ENCODE assay signal across 9 cellular contexts in the genomic region with DNA sequence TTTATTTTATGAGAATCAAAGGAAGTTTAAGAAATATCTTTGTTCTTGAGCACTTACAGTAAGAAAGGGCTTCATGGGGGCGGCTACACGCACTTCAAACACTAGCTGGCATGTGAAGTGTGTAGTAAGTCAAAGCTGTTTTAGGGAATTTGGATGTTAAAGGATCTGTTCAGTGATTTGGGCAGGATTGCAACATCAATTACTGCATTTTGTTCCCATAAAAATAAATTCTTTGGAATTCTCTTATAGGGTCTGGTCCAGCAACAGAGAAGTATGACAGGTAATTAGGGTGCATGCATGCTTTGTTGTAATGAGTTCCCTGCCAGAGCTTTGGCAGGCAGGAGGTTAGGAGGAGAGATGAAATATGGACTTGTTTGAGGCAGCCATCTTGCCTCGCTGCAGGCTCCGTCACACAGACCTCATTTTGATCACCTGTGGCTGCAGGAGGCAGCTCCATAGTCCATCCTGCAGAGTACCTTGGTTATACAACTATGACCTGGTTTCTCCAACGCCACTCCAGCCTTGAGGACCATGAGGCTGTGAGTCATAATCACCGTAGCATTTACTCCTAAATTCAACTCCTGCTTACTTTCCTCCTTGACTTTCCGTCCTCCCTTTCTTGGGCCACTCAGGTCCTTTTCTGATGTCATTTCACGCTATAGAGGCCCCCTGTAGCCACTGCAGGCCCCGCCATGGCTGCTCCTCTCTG. TPM values are rescaled to one million over a fixed set of nuclear protein-coding genes. Genes with fewer than 3 reads are reported as not detected.
DNase-seq lines count a peak whose midpoint lies in the region; ATAC-seq and TF ChIP-seq lines count a peak whose summit lies in the region.
"Had no signal": no experiment of that assay in that cellular context is flagged by ENCODE, and none has a peak within 500 bp of the region (broad histone marks: within the 10 kb centered on the region; RNA-seq: fewer than 3 reads in every experiment).

No MANE protein-coding gene starts in this region.

- CTCF ChIA-PET in SK-N-SH (lab: Yijun Ruan, JAX) = interaction anchor here (1.0 to 2.7 kb wide), 7 partner anchors 21 to 56 kb away, joined by 3 to 12 read pairs (median 5); no protein-coding TSS in a partner anchor
- CTCF ChIA-PET in activated CD4-positive, alpha-beta memory T cell treated with anti-CD3 and anti-CD28 coated beads, Interleukin-2, amount 10 ng/mL, durations not matched to agents 7 days and 5 days (lab: Charles Lee) = interaction anchor here (0.9 to 3.3 kb wide), 5 partner anchors 9 to 186 kb away, joined by 3 to 15 read pairs (median 5); no protein-coding TSS in a partner anchor

- H3K79me2 ChIP-seq in GM23338 (replicated peaks; ENCODE audit: insufficient read depth) (no peaks in the 10 kb centered on the region), SK-N-SH (ENCODE audit: insufficient read depth) (no peaks in the 10 kb centered on the region)

- in situ Hi-C loops in gastrocnemius medialis (cut with MboI; ENCODE audit: low sequenced_read_pairs in 4 of 4) = no loop called here

- H3K27ac Mint-ChIP-seq in GM23338 = no peak overlapping the region
- no peak overlapping the region for H3K27ac Mint-ChIP-seq in activated CD4-positive, alpha-beta memory T cell treated with anti-CD3 and anti-CD28 coated beads, Interleukin-2, amount 10 ng/mL, durations not matched to agents 7 days and 5 days

- H3K36me3 Mint-ChIP-seq in GM23338 (ENCODE audit: low read depth) = no peaks in the 10 kb centered on the region
- peaks cover 2% of the 10 kb centered on the region for H3K36me3 Mint-ChIP-seq in activated CD4-positive, alpha-beta memory T cell treated with anti-CD3 and anti-CD28 coated beads, Interleukin-2, amount 10 ng/mL, durations not matched to agents 7 days and 5 days (ENCODE audit: low read depth)

- H3K4me3 ChIP-seq in GM23338 (peak overlapping the region; percentile 46; the same call in 1 of the 2 replicates), SK-N-SH (ENCODE audit: low read depth in 2 of 2, low read length in 1 of 2) (peak overlapping the region in 1 of 2 experiments; percentile 52; a peak in 2 of 4 replicates), gastrocnemius medialis (no peak overlapping the region)

- H3F3A ChIP-seq in GM23338 (replicated peaks; ENCODE audit: low read depth) (no peaks in the 10 kb centered on the region; the same call in 1 of the 2 replicates), SK-N-SH (replicated peaks; ENCODE audit: insufficient read depth) (peaks cover 46% of the 10 kb centered on the region)

- DNase-seq in GM23338 (ENCODE audit: low spot score) = no peak
- no peak for DNase-seq in SK-N-SH
- DNase-seq in foreskin keratinocyte = no peak
- DNase-seq in gastrocnemius medialis = no peak
- DNase-seq in NK-92 treated with Interleukin-12 subunit alpha and Interleukin-12 subunit beta, amount 100 ng/mL, for 24 hours (lab: John Stamatoyannopoulos, UW) = no peak
- DNase-seq in effector CD4-positive, alpha-beta T cell = no peak
- DNase-seq in activated CD4-positive, alpha-beta memory T cell treated with anti-CD3 and anti-CD28 coated beads, Interleukin-2, amount 10 ng/mL, durations not matched to agents 7 days and 5 days = no peak
- no peak for DNase-seq in HuH-7 (ENCODE audit: low spot score)
- DNase-seq: NCI-H2107 had no signal

- no peak overlapping the region for H3K27ac ChIP-seq in GM23338 (ENCODE audit: low read depth)
- peak overlapping the region; percentile 86 to 93 for H3K27ac ChIP-seq in SK-N-SH (ENCODE audit: low read depth in 2 of 2, low read length in 1 of 2)
- no peak overlapping the region for H3K27ac ChIP-seq in foreskin keratinocyte
- H3K27ac ChIP-seq in gastrocnemius medialis = peak overlapping the region; percentile 11 to 63 (median 46)

- ATAC-seq in GM23338 (peak; percentile 12; the same call in 2 of the 3 replicates), foreskin keratinocyte (peak; percentile 4), gastrocnemius medialis (no peak)

- H3K9me3 ChIP-seq in SK-N-SH (no peaks in the 10 kb centered on the region), gastrocnemius medialis (no peaks in the 10 kb centered on the region)

- H3K4me2 ChIP-seq in GM23338 (peak overlapping the region; percentile 67), SK-N-SH (peak overlapping the region; percentile 74)

- H3K4me1 ChIP-seq in GM23338 (ENCODE audit: insufficient read depth) (peaks cover 24% of the 10 kb centered on the region), SK-N-SH (ENCODE audit: control insufficient read depth in 1 of 2, insufficient read depth in 2 of 2, low read depth in 1 of 2, low read length in 1 of 2) (peaks cover 30 to 49% of the 10 kb centered on the region in 2 experiments), foreskin keratinocyte (peaks cover 13% of the 10 kb centered on the region), gastrocnemius medialis (peaks cover 19 to 25% of the 10 kb centered on the region in 2 donors)

- intact Hi-C loops in gastrocnemius medialis (cut with DNase I; ENCODE audit: low total_unique reads) = loop anchor here (5.0 kb wide), 1 partner anchor 40 kb away; no protein-coding TSS in a partner anchor

- TF ChIP-seq RAD21 in SK-N-SH (IDR thresholded peaks at IDR 0.05; ENCODE audit: low read length) = no peak

- TF ChIP-seq POLR2A in gastrocnemius medialis (IDR thresholded peaks at IDR 0.05) = no peak

- H3K9me2 ChIP-seq in GM23338 (ENCODE audit: insufficient read depth) = no peaks in the 10 kb centered on the region
- no peaks in the 10 kb centered on the region for H3K9me2 ChIP-seq in SK-N-SH

- H3K36me3 ChIP-seq in GM23338 (ENCODE audit: insufficient read depth) = no peaks in the 10 kb centered on the region
- no peaks in the 10 kb centered on the region for H3K36me3 ChIP-seq in SK-N-SH (replicated peaks in 1 of 2; ENCODE audit: control insufficient read depth in 1 of 2, insufficient read depth in 2 of 2, low read length in 1 of 2)
- no peaks in the 10 kb centered on the region for H3K36me3 ChIP-seq in gastrocnemius medialis

- TF ChIP-seq CTCF in GM23338 (conservative IDR thresholded peaks at IDR 0.05; ENCODE audit: low read depth in 2 of 2) (no peak), SK-N-SH (IDR thresholded peaks at IDR 0.05) (no peak), foreskin keratinocyte (conservative IDR thresholded peaks at IDR 0.05) (no peak), gastrocnemius medialis (IDR thresholded peaks at IDR 0.05 in 4 of 5, conservative IDR thresholded peaks at IDR 0.05 in 1 of 5) (no peak)

- H4K20me1 ChIP-seq in GM23338 (replicated peaks; ENCODE audit: insufficient read depth) = no peaks in the 10 kb centered on the region
- no peaks in the 10 kb centered on the region for H4K20me1 ChIP-seq in SK-N-SH (ENCODE audit: insufficient read depth)

- H3K27me3 ChIP-seq in GM23338 (ENCODE audit: insufficient read depth) (no peaks in the 10 kb centered on the region), SK-N-SH (ENCODE audit: insufficient read depth) (no peaks in the 10 kb centered on the region), foreskin keratinocyte (no peaks in the 10 kb centered on the region), gastrocnemius medialis (no peaks in the 10 kb centered on the region)

- H3K9me3 Mint-ChIP-seq in GM23338 = no peaks in the 10 kb centered on the region
- H3K9me3 Mint-ChIP-seq in activated CD4-positive, alpha-beta memory T cell treated with anti-CD3 and anti-CD28 coated beads, Interleukin-2, amount 10 ng/mL, durations not matched to agents 7 days and 5 days = no peaks in the 10 kb centered on the region

- peak overlapping the region; percentile 43 for H2AFZ ChIP-seq in GM23338
- H2AFZ ChIP-seq in SK-N-SH (ENCODE audit: low read depth) = peak overlapping the region; percentile 77

- H3K9ac ChIP-seq in SK-N-SH = peak overlapping the region; percentile 65

- WGBS in SK-N-SH (ENCODE audit: low lambda C conversion rate) = 80% methylated on average over 9 of the region's 9 CpGs

- H3K4me1 Mint-ChIP-seq in GM23338 = peaks cover 27% of the 10 kb centered on the region
- peaks cover 55% of the 10 kb centered on the region for H3K4me1 Mint-ChIP-seq in activated CD4-positive, alpha-beta memory T cell treated with anti-CD3 and anti-CD28 coated beads, Interleukin-2, amount 10 ng/mL, durations not matched to agents 7 days and 5 days

- H3K4me3 Mint-ChIP-seq in GM23338 = no peak overlapping the region; the same call in 2 of the 3 replicates
- no peak overlapping the region for H3K4me3 Mint-ChIP-seq in activated CD4-positive, alpha-beta memory T cell treated with anti-CD3 and anti-CD28 coated beads, Interleukin-2, amount 10 ng/mL, durations not matched to agents 7 days and 5 days

- POLR2A ChIA-PET in SK-N-SH (lab: Yijun Ruan, JAX) = interaction anchor here (2.3 kb wide), 1 partner anchor 10 kb away, joined by 27 read pairs; no protein-coding TSS in a partner anchor
- POLR2A ChIA-PET in activated CD4-positive, alpha-beta memory T cell treated with anti-CD3 and anti-CD28 coated beads, Interleukin-2, amount 10 ng/mL, durations not matched to agents 7 days and 5 days (lab: Charles Lee) = interaction anchor here (1.0 to 3.3 kb wide), 8 partner anchors 8 to 36 kb away, joined by 3 to 27 read pairs (median 6); no protein-coding TSS in a partner anchor

- no peaks in the 10 kb centered on the region for H3K27me3 Mint-ChIP-seq in GM23338 (ENCODE audit: insufficient read depth, low read depth, poor library complexity)
- no peaks in the 10 kb centered on the region for H3K27me3 Mint-ChIP-seq in activated CD4-positive, alpha-beta memory T cell treated with anti-CD3 and anti-CD28 coated beads, Interleukin-2, amount 10 ng/mL, durations not matched to agents 7 days and 5 days

- no peak for TF ChIP-seq EP300 in SK-N-SH (IDR thresholded peaks at IDR 0.05; ENCODE audit: borderline replicate concordance in 1 of 2, low read depth in 1 of 2, low read length in 1 of 2)

TF ChIP-seq in GM23338, 12 proteins besides CTCF, POLR2A, EP300 and RAD21 (continues in another document):
- TF ChIP-seq CREB1 (CRISPR knock-in tag; IDR thresholded peaks at IDR 0.05; ENCODE audit: low read depth) = no peak
- TF ChIP-seq ZNF114 (CRISPR knock-in tag; IDR thresholded peaks at IDR 0.05) = no peak

RNA-seq across cellular contexts. Expression of a gene that starts 26.5 kb away (rescaled TPM):
- 100 and 115 TPM in 2 replicates for total RNA-seq in GM23338 (2014; rRNA removed; shearing (Covaris generic))
- 55.4 and 65.3 TPM in 2 replicates for polyA plus RNA-seq in GM23338 (2016; fragmentation: Nextera tagmentation; extraction: Ambion mirVana)
- polyA plus RNA-seq in SK-N-SH (2012; rRNA removed) = 35.0 and 45.8 TPM in 2 replicates
- polyA plus RNA-seq in SK-N-SH (2012; cell fraction: cytosol; rRNA removed) = 45.2 and 45.3 TPM in 2 replicates
- polyA plus RNA-seq in SK-N-SH (2012; cell fraction: nucleus; rRNA removed) = 61.1 and 88.5 TPM in 2 replicates
- total RNA-seq in foreskin keratinocyte = 32.9 and 35.4 TPM in 2 replicates
- polyA plus RNA-seq in foreskin keratinocyte = 8.6 and 9.8 TPM in 2 replicates
- 1 to 10 TPM; 3.0 to 5.0 (median 4.6) TPM for total RNA-seq in gastrocnemius medialis
- total RNA-seq in activated CD4-positive, alpha-beta memory T cell treated with anti-CD3 and anti-CD28 coated beads, Interleukin-2, amount 10 ng/mL, durations not matched to agents 7 days and 5 days = 100 to 1,000 TPM; 130 to 133 TPM

Comparison
In these comparisons a context has a peak if more than half of its experiments do, and no peak if none do; other contexts are left out.
1. ATAC-seq: peak in GM23338 (single experiment) and foreskin keratinocyte (single experiment); none in gastrocnemius medialis (0 of 2).
2. H3K27ac ChIP-seq: peak in SK-N-SH (2 of 2) and gastrocnemius medialis (4 of 4); none in GM23338 (single experiment) and foreskin keratinocyte (single experiment).